ENCODE assay signal across 1 cellular context in genomic region chr12:71626768-71627167, GRCh38.
TF ChIP-seq lines count a peak whose summit lies in the region.

No MANE protein-coding gene starts in this region.

TF ChIP-seq in HEK293, 187 proteins besides CTCF, POLR2A, EP300 and RAD21 (continued from another document):
- no peak for TF ChIP-seq ZBTB49 (tag by site-specific recombination; IDR thresholded peaks at IDR 0.05; ENCODE audit: low read depth)
- no peak for TF ChIP-seq ZNF174 (tag by site-specific recombination; IDR thresholded peaks at IDR 0.05)
- no peak for TF ChIP-seq ZNF426 (tag by site-specific recombination; IDR thresholded peaks at IDR 0.05)
- TF ChIP-seq ZNF664 (tag by site-specific recombination; IDR thresholded peaks at IDR 0.05), result peak; percentile 91
- no peak for TF ChIP-seq ZNF677 (tag by site-specific recombination; IDR thresholded peaks at IDR 0.05)
- no peak for TF ChIP-seq ZNF433 (tag by site-specific recombination; IDR thresholded peaks at IDR 0.05; ENCODE audit: low read depth)
- TF ChIP-seq ZNF48 (tag by site-specific recombination; IDR thresholded peaks at IDR 0.05), result no peak
- TF ChIP-seq ZNF133 (tag by site-specific recombination; IDR thresholded peaks at IDR 0.05), result no peak
- no peak for TF ChIP-seq ZNF140 (tag by site-specific recombination; IDR thresholded peaks at IDR 0.05)
- TF ChIP-seq ZNF292 (tag by site-specific recombination; IDR thresholded peaks at IDR 0.05; ENCODE audit: borderline replicate concordance, low read depth), result no peak
- TF ChIP-seq GLI4 (tag by site-specific recombination; IDR thresholded peaks at IDR 0.05), result no peak
- no peak for TF ChIP-seq ZNF768 (tag by site-specific recombination; IDR thresholded peaks at IDR 0.05)
- no peak for TF ChIP-seq ZNF23 (tag by site-specific recombination; IDR thresholded peaks at IDR 0.05; ENCODE audit: borderline replicate concordance)
- TF ChIP-seq ZBTB26 (tag by site-specific recombination; optimal IDR thresholded peaks at IDR 0.05), result no peak
- no peak for TF ChIP-seq ZNF76 (tag by site-specific recombination; IDR thresholded peaks at IDR 0.05; ENCODE audit: borderline replicate concordance, low read depth)
- TF ChIP-seq ZBTB48 (tag by site-specific recombination; IDR thresholded peaks at IDR 0.05), result no peak
- TF ChIP-seq REPIN1 (tag by site-specific recombination; IDR thresholded peaks at IDR 0.05; ENCODE audit: low read depth), result no peak
- no peak for TF ChIP-seq ZBTB11 (tag by site-specific recombination; conservative IDR thresholded peaks at IDR 0.05; ENCODE audit: low read depth)
- TF ChIP-seq ZNF707 (tag by site-specific recombination; IDR thresholded peaks at IDR 0.05), result no peak
- TF ChIP-seq KLF1 (tag by site-specific recombination; IDR thresholded peaks at IDR 0.05), result no peak
- no peak for TF ChIP-seq ZNF561 (tag by site-specific recombination; IDR thresholded peaks at IDR 0.05; ENCODE audit: borderline replicate concordance)
- TF ChIP-seq KLF7 (tag by site-specific recombination; IDR thresholded peaks at IDR 0.05; ENCODE audit: borderline replicate concordance), result no peak
- TF ChIP-seq ZNF530 (tag by site-specific recombination; IDR thresholded peaks at IDR 0.05; ENCODE audit: low read depth), result no peak
- no peak for TF ChIP-seq ZNF202 (tag by site-specific recombination; IDR thresholded peaks at IDR 0.05; ENCODE audit: borderline replicate concordance)
- peak; percentile 90 for TF ChIP-seq ZFP69B (tag by site-specific recombination; IDR thresholded peaks at IDR 0.05)
- TF ChIP-seq ATF2 (tag by site-specific recombination; IDR thresholded peaks at IDR 0.05; ENCODE audit: low read depth), result 0 out of 2 replicates have a peak, but pooled peaks have one; percentile 14
- TF ChIP-seq ZNF791 (tag by site-specific recombination; IDR thresholded peaks at IDR 0.05), result no peak
- no peak for TF ChIP-seq ZNF311 (tag by site-specific recombination; IDR thresholded peaks at IDR 0.05; ENCODE audit: borderline replicate concordance)
- TF ChIP-seq ZNF558 (tag by site-specific recombination; IDR thresholded peaks at IDR 0.05), result no peak
- TF ChIP-seq GFI1B (tag by site-specific recombination; IDR thresholded peaks at IDR 0.05), result no peak
- TF ChIP-seq ZNF274 (IDR thresholded peaks at IDR 0.05; ENCODE audit: low read length), result no peak
- TF ChIP-seq ZNF274 (tag by site-specific recombination; IDR thresholded peaks at IDR 0.05; ENCODE audit: borderline replicate concordance), result no peak
- TF ChIP-seq ZNF248 (tag by site-specific recombination; IDR thresholded peaks at IDR 0.05), result no peak
- peak; percentile 16; the same call in 1 of the 2 replicates for TF ChIP-seq KLF8 (tag by site-specific recombination; IDR thresholded peaks at IDR 0.05)
- TF ChIP-seq ZNF747 (tag by site-specific recombination; IDR thresholded peaks at IDR 0.05), result no peak
- no peak for TF ChIP-seq ZBTB1 (tag by site-specific recombination; IDR thresholded peaks at IDR 0.05)
- TF ChIP-seq ZNF701 (tag by site-specific recombination; IDR thresholded peaks at IDR 0.05), result no peak
- TF ChIP-seq ZNF302 (tag by site-specific recombination; IDR thresholded peaks at IDR 0.05; ENCODE audit: low read depth), result no peak
- no peak for TF ChIP-seq ZNF654 (tag by site-specific recombination; IDR thresholded peaks at IDR 0.05; ENCODE audit: low read depth)
- TF ChIP-seq GLIS1 (tag by site-specific recombination; IDR thresholded peaks at IDR 0.05), result no peak
- no peak for TF ChIP-seq ZNF19 (tag by site-specific recombination; IDR thresholded peaks at IDR 0.05; ENCODE audit: low read depth)
- no peak for TF ChIP-seq ZNF585B (tag by site-specific recombination; IDR thresholded peaks at IDR 0.05)
- TF ChIP-seq ZNF16 (tag by site-specific recombination; IDR thresholded peaks at IDR 0.05; ENCODE audit: low read depth), result no peak
- TF ChIP-seq SP7 (tag by site-specific recombination; IDR thresholded peaks at IDR 0.05), result peak; percentile 18; the same call in 1 of the 2 replicates
- peak; percentile 82 for TF ChIP-seq INSM2 (tag by site-specific recombination; IDR thresholded peaks at IDR 0.05)
- TF ChIP-seq ZNF221 (tag by site-specific recombination; IDR thresholded peaks at IDR 0.05; ENCODE audit: borderline replicate concordance), result no peak
